Comparison of ENCODE assay signal across 8 cellular contexts in genomic region chr13:49998714-49999624, GRCh38. TPM values are rescaled to one million over a fixed set of nuclear protein-coding genes. Genes with fewer than 3 reads are reported as not detected.
DNase-seq lines count a peak whose midpoint lies in the region; ATAC-seq, FAIRE-seq and TF ChIP-seq lines count a peak whose summit lies in the region.

No MANE protein-coding gene starts in this region.

- no peak overlapping the region for H2AFZ ChIP-seq in DND-41 (ENCODE audit: low read depth, low read length)
- H2AFZ ChIP-seq in endothelial cell of umbilical vein (ENCODE audit: low read depth, low read length): no peak overlapping the region
- H2AFZ ChIP-seq in parathyroid adenoma: no peak overlapping the region

- TF ChIP-seq CTCF in DND-41 (IDR thresholded peaks at IDR 0.05; ENCODE audit: borderline replicate concordance, extremely low read depth, low read length, poor library complexity, severe bottlenecking) (no peak), endothelial cell of umbilical vein (IDR thresholded peaks at IDR 0.05; ENCODE audit: extremely low read depth in 1 of 2, insufficient read depth in 1 of 2, low read depth in 1 of 2, low read length in 2 of 2) (no peak), parathyroid adenoma (IDR thresholded peaks at IDR 0.05) (no peak)

- peaks cover 19% of the 10 kb centered on the region; the same call in 1 of the 2 replicates for H4K20me1 ChIP-seq in DND-41 (ENCODE audit: insufficient read depth, low read length)
- H4K20me1 ChIP-seq in endothelial cell of umbilical vein (replicated peaks; ENCODE audit: control insufficient read depth, extremely low read depth, insufficient read depth, low read length): no peaks in the 10 kb centered on the region

- peak overlapping the region; percentile 96; the same call in 1 of the 2 replicates for H3K27ac ChIP-seq in DND-41 (ENCODE audit: low read length)
- peak overlapping the region; percentile 9 for H3K27ac ChIP-seq in endothelial cell of umbilical vein (ENCODE audit: insufficient read depth, low read depth, low read length)
- no peak overlapping the region for H3K27ac ChIP-seq in parathyroid adenoma

- intact Hi-C loops in endothelial cell of umbilical vein (cut with micrococcal nuclease): loop anchor here (5.0 to 10.0 kb wide), 3 partner anchors 533 to 913 kb away; no protein-coding TSS in a partner anchor

- peaks cover 65% of the 10 kb centered on the region for H3K79me2 ChIP-seq in DND-41 (ENCODE audit: insufficient read depth, low read length)
- H3K79me2 ChIP-seq in endothelial cell of umbilical vein (ENCODE audit: control insufficient read depth, insufficient read depth, low read length): peaks cover 51% of the 10 kb centered on the region
- peaks cover 5% of the 10 kb centered on the region for H3K79me2 ChIP-seq in parathyroid adenoma

- POLR2A ChIA-PET in endothelial cell of umbilical vein (lab: Charles Lee): interaction anchor here (1.1 kb wide), 1 partner anchor 16 kb away, joined by 5 read pairs; no protein-coding TSS in a partner anchor

- no peak for DNase-seq in DND-41
- no peak for DNase-seq in MG63
- no peak for DNase-seq in endothelial cell of umbilical vein (ENCODE audit: low read depth, low spot score)
- no peak for DNase-seq in NCI-H1417 (lab: John Stamatoyannopoulos, UW)
- DNase-seq in NCI-H510A (lab: John Stamatoyannopoulos, UW): no peak
- no peak for DNase-seq in NCI-H2196 (lab: John Stamatoyannopoulos, UW; ENCODE audit: unreplicated experiment)

- TF ChIP-seq POLR2A in endothelial cell of umbilical vein (IDR thresholded peaks at IDR 0.05; ENCODE audit: low read depth, low read length): no peak

- H3K9me1 ChIP-seq in endothelial cell of umbilical vein (replicated peaks; ENCODE audit: control insufficient read depth, extremely low read depth, insufficient read depth, low read length): peaks cover 3% of the 10 kb centered on the region

- dilution Hi-C loops in endothelial cell of umbilical vein (cut with MboI; ENCODE audit: extremely low pct_ligation_motif_present, low sequenced_read_pairs): no loop called here

- H3K27me3 ChIP-seq in DND-41 (ENCODE audit: insufficient read depth, low read length, poor library complexity) (no peaks in the 10 kb centered on the region), MG63 (no peaks in the 10 kb centered on the region), endothelial cell of umbilical vein (ENCODE audit: control insufficient read depth in 2 of 2, insufficient read depth in 2 of 2, low read length in 2 of 2) (no peaks in the 10 kb centered on the region), parathyroid adenoma (ENCODE audit: control insufficient read depth, insufficient read depth, low read length) (no peaks in the 10 kb centered on the region)

- ATAC-seq in DND-41 (ENCODE audit: insufficient read depth, low read depth) (no peak), GM21381 (IDR thresholded peaks at IDR 0.05; ENCODE audit: unreplicated experiment) (no peak)

- H3K9ac ChIP-seq in DND-41 (ENCODE audit: low read depth, low read length): peak overlapping the region; percentile 99
- no peak overlapping the region for H3K9ac ChIP-seq in endothelial cell of umbilical vein (replicated peaks; ENCODE audit: extremely low read depth, insufficient read depth, low read length)
- no peak overlapping the region for H3K9ac ChIP-seq in parathyroid adenoma

- no peak for FAIRE-seq in endothelial cell of umbilical vein (lab: Jason Lieb, UNC)

- peaks cover 58% of the 10 kb centered on the region for H3K4me1 ChIP-seq in DND-41 (ENCODE audit: insufficient read depth, low read length)
- H3K4me1 ChIP-seq in endothelial cell of umbilical vein (ENCODE audit: control insufficient read depth, extremely low read depth, insufficient read depth, low read length): peaks cover 35% of the 10 kb centered on the region
- H3K4me1 ChIP-seq in parathyroid adenoma: peaks cover 8% of the 10 kb centered on the region

- BruUV-seq in endothelial cell of umbilical vein (replicated peaks; lab: Mats Ljungman, UMichigan): no TSS peak

- H3K4me3 ChIP-seq in DND-41 (ENCODE audit: low read depth in 1 of 2, low read length in 2 of 2): peak overlapping the region in 1 of 2 experiments; percentile 91; a peak in 3 of 4 replicates
- H3K4me3 ChIP-seq in MG63: peak overlapping the region; percentile 95; the same call in 1 of the 2 replicates
- peak overlapping the region in 1 of 3 experiments; percentile 98 for H3K4me3 ChIP-seq in endothelial cell of umbilical vein (replicated peaks in 1 of 3; ENCODE audit: insufficient read depth in 1 of 3, low read depth in 1 of 3, low read length in 3 of 3)
- H3K4me3 ChIP-seq in parathyroid adenoma (ENCODE audit: low read depth, low read length): peak overlapping the region; percentile 94

- H3K36me3 ChIP-seq in DND-41 (ENCODE audit: insufficient read depth, low read length): peaks cover 53% of the 10 kb centered on the region
- H3K36me3 ChIP-seq in MG63: peaks cover 65% of the 10 kb centered on the region
- H3K36me3 ChIP-seq in endothelial cell of umbilical vein (ENCODE audit: control insufficient read depth in 2 of 2, extremely low read depth in 1 of 2, insufficient read depth in 2 of 2, low read length in 2 of 2): peaks cover 0 to 10% of the 10 kb centered on the region in 2 experiments
- H3K36me3 ChIP-seq in parathyroid adenoma (ENCODE audit: control insufficient read depth, insufficient read depth, low read length): peaks cover 3% of the 10 kb centered on the region

- H3K4me2 ChIP-seq in DND-41 (ENCODE audit: insufficient read depth, low read length) (peak overlapping the region; percentile 84), endothelial cell of umbilical vein (ENCODE audit: insufficient read depth, low read length) (peak overlapping the region; percentile 100), parathyroid adenoma (ENCODE audit: low read length) (peak overlapping the region; percentile 90)

- CTCF ChIA-PET in endothelial cell of umbilical vein (lab: Charles Lee): interaction anchor here (2.0 to 4.8 kb wide), 8 partner anchors 9 to 913 kb away, joined by 9 to 133 read pairs (median 24); partner anchors contain the start of gene SPRYD7

- no peaks in the 10 kb centered on the region for H3K9me3 ChIP-seq in DND-41 (ENCODE audit: insufficient read depth, low read length, severe bottlenecking)
- H3K9me3 ChIP-seq in MG63: no peaks in the 10 kb centered on the region
- no peaks in the 10 kb centered on the region for H3K9me3 ChIP-seq in endothelial cell of umbilical vein (replicated peaks; ENCODE audit: control insufficient read depth, insufficient read depth, low read length)
- no peaks in the 10 kb centered on the region for H3K9me3 ChIP-seq in parathyroid adenoma (ENCODE audit: control insufficient read depth, low read length)

TF ChIP-seq in endothelial cell of umbilical vein, 7 proteins besides CTCF, POLR2A, EP300 and RAD21:
- TF ChIP-seq POLR2AphosphoS5 (IDR thresholded peaks at IDR 0.05; ENCODE audit: insufficient read depth, low read depth, low read length) (no peak), JUN (IDR thresholded peaks at IDR 0.05; ENCODE audit: borderline replicate concordance, insufficient read depth, insufficient read length, low read depth) (no peak), MYC (IDR thresholded peaks at IDR 0.05; ENCODE audit: low read depth, low read length) (no peak), MAX (IDR thresholded peaks at IDR 0.05; ENCODE audit: insufficient read depth, insufficient read length) (no peak), GATA2 (IDR thresholded peaks at IDR 0.05; ENCODE audit: insufficient read depth, insufficient read length, low read depth, low read length) (no peak), FOS (IDR thresholded peaks at IDR 0.05; ENCODE audit: borderline replicate concordance, insufficient read depth, low read length) (no peak), EZH2 (IDR thresholded peaks at IDR 0.05; ENCODE audit: borderline replicate concordance, low read depth, low read length, severe bottlenecking) (no peak)
TF ChIP-seq in endothelial cell of umbilical vein: peak in this region for 0.

RNA-seq across cellular contexts. Expression of gene TRIM13, which starts 2.1 kb away (rescaled TPM):
- 13.1 and 16.9 TPM in 2 replicates for total RNA-seq in MG63 (2014; rRNA removed; shearing (Covaris generic); ENCODE audit: low replicate concordance)
- 25.9 and 28.2 TPM in 2 replicates for total RNA-seq in endothelial cell of umbilical vein
- polyA plus RNA-seq in endothelial cell of umbilical vein: 11.1 and 12.5 TPM in 2 replicates
- 15.0 and 17.8 TPM in 2 replicates for polyA plus RNA-seq in endothelial cell of umbilical vein (2011; cell fraction: cytosol; rRNA removed)
- 24.5 and 31.1 TPM in 2 replicates for polyA plus RNA-seq in endothelial cell of umbilical vein (2011; cell fraction: nucleus; rRNA removed)
- 23.7 and 28.9 TPM in 2 replicates for polyA plus RNA-seq in endothelial cell of umbilical vein (2012)
- polyA minus RNA-seq in endothelial cell of umbilical vein: 20.0 and 21.7 TPM in 2 replicates
- 5.8 TPM for polyA minus RNA-seq in endothelial cell of umbilical vein (2011; cell fraction: cytosol; rRNA and poly(A)+ RNA removed)
- 9.2 and 12.9 TPM in 2 replicates for polyA minus RNA-seq in endothelial cell of umbilical vein (2011; cell fraction: nucleus; rRNA and poly(A)+ RNA removed)

RNA-seq across cellular contexts. Expression of gene KCNRG, which starts 16.3 kb away (rescaled TPM):
- 5.6 TPM in 1 of 2 replicates, not detected in the other for total RNA-seq in MG63 (2014; rRNA removed; shearing (Covaris generic); ENCODE audit: low replicate concordance)
- 0.83 and 0.86 TPM in 2 replicates for total RNA-seq in endothelial cell of umbilical vein
- polyA plus RNA-seq in endothelial cell of umbilical vein: 1.2 and 1.3 TPM in 2 replicates
- 0.97 and 1.5 TPM in 2 replicates for polyA plus RNA-seq in endothelial cell of umbilical vein (2011; cell fraction: cytosol; rRNA removed)
- polyA plus RNA-seq in endothelial cell of umbilical vein (2011; cell fraction: nucleus; rRNA removed): 2.0 and 2.5 TPM in 2 replicates
- 0.46 and 1.1 TPM in 2 replicates for polyA plus RNA-seq in endothelial cell of umbilical vein (2012)
- polyA minus RNA-seq in endothelial cell of umbilical vein: 7.1 and 12.9 TPM in 2 replicates
- not detected for polyA minus RNA-seq in endothelial cell of umbilical vein (2011; cell fraction: cytosol; rRNA and poly(A)+ RNA removed)
- polyA minus RNA-seq in endothelial cell of umbilical vein (2011; cell fraction: nucleus; rRNA and poly(A)+ RNA removed): 3.5 and 5.6 TPM in 2 replicates
